In genomic region chr11:898160-898517, GRCh38 we compare ENCODE assay signal across 9 cellular contexts. TPM values are rescaled to one million over a fixed set of nuclear protein-coding genes. Genes with fewer than 3 reads are reported as not detected.
DNase-seq lines count a peak whose midpoint lies in the region; ATAC-seq and TF ChIP-seq lines count a peak whose summit lies in the region.
"Had no signal": no experiment of that assay in that cellular context is flagged by ENCODE, and none has a peak within 500 bp of the region (broad histone marks: within the 10 kb centered on the region; RNA-seq: fewer than 3 reads in every experiment).

No MANE protein-coding gene starts in this region.

- intact Hi-C loops in left colon (cut with DNase I, micrococcal nuclease): no loop called here
- intact Hi-C loops in esophagus squamous epithelium (cut with DNase I): no loop called here

- H3K4me3 ChIP-seq in HL-60 (replicated peaks; ENCODE audit: insufficient read depth, low read length) (no peak overlapping the region), WI38 (ENCODE audit: low read depth, low read length) (no peak overlapping the region), esophagus squamous epithelium (no peak overlapping the region)

- TF ChIP-seq POLR2A in esophagus squamous epithelium (IDR thresholded peaks at IDR 0.05): no peak

- H3K4me1 ChIP-seq in esophagus squamous epithelium: no peaks in the 10 kb centered on the region

- H3K27me3 ChIP-seq in HL-60 (ENCODE audit: insufficient read depth, poor library complexity, severe bottlenecking) (no peaks in the 10 kb centered on the region), esophagus squamous epithelium (no peaks in the 10 kb centered on the region)

- peak; percentile 35 for DNase-seq in Caki2 (ENCODE audit: low read depth)
- peak in 1 of 2 experiments; percentile 18 for DNase-seq in HL-60 (ENCODE audit: low read depth in 1 of 2, low spot score in 1 of 2)
- DNase-seq in left colon: no peak
- DNase-seq in GM03348 (ENCODE audit: low spot score): no peak
- no peak for DNase-seq in esophagus squamous epithelium (lab: John Stamatoyannopoulos, UW)
- DNase-seq: T-cell had no signal

- H3K36me3 ChIP-seq in esophagus squamous epithelium: peaks cover 43 to 64% (median 43%) of the 10 kb centered on the region in 3 donors

- H3K9me3 ChIP-seq in esophagus squamous epithelium: no peaks in the 10 kb centered on the region

- TF ChIP-seq CTCF in HL-60 (IDR thresholded peaks at IDR 0.05; ENCODE audit: insufficient read depth, low read length) (peak; percentile 13), WI38 (IDR thresholded peaks at IDR 0.05; ENCODE audit: low read depth, low read length) (peak; percentile 40), esophagus squamous epithelium (IDR thresholded peaks at IDR 0.05) (peak in 1 of 6 experiments; percentile 22)

- in situ Hi-C loops in Caki2 (cut with HindIII; ENCODE audit: low pct_unique_long_range_greater_than_20kb, low sequenced_read_pairs): no loop called here

- 80% methylated on average over 1 of the region's 10 CpGs; no CpG with 5 or more reads in 1 of the 2 donors for WGBS in esophagus squamous epithelium, 2 donors

- ATAC-seq in left colon: peak; percentile 47
- ATAC-seq in GM18502 (IDR thresholded peaks at IDR 0.05; ENCODE audit: poor library complexity, unreplicated experiment): no peak
- no peak for ATAC-seq in HG03045 (IDR thresholded peaks at IDR 0.05; ENCODE audit: unreplicated experiment)
- ATAC-seq: T-cell had no signal

- H3K27ac ChIP-seq in HL-60 (replicated peaks) (no peak overlapping the region), esophagus squamous epithelium (no peak overlapping the region)

RNA-seq across cellular contexts. Expression of gene CHID1, which starts 12.5 kb away (rescaled TPM):
- total RNA-seq in Caki2 (2014; rRNA removed; shearing (Covaris generic); ENCODE audit: low replicate concordance): 146 and 165 TPM in 2 replicates
- total RNA-seq in left colon (10 to 100 TPM; 52.0 to 54.2 TPM), esophagus squamous epithelium (10 to 100 TPM; 58.2 to 63.4 (median 61.3) TPM)

RNA-seq across cellular contexts. Expression of gene AP2A2, which starts 27.5 kb away (rescaled TPM):
- total RNA-seq in Caki2 (2014; rRNA removed; shearing (Covaris generic); ENCODE audit: low replicate concordance): 49.4 and 52.6 TPM in 2 replicates
- 10 to 100 TPM; 61.6 to 68.8 TPM for total RNA-seq in left colon
- 10 to 100 TPM; 19.8 to 48.6 (median 28.5) TPM for total RNA-seq in esophagus squamous epithelium

RNA-seq across cellular contexts. Expression of gene TSPAN4, which starts 55.5 kb away (rescaled TPM):
- 250 and 324 TPM in 2 replicates for total RNA-seq in Caki2 (2014; rRNA removed; shearing (Covaris generic); ENCODE audit: low replicate concordance)
- 10 to 100 TPM; 11.7 to 20.2 TPM for total RNA-seq in left colon
- total RNA-seq in esophagus squamous epithelium: 10 to 100 TPM in 3 of 4 donors, 1 to 10 TPM in 1; 6.8 to 59.7 (median 19.0) TPM

RNA-seq across cellular contexts. Expression of gene POLR2L, which starts 55.8 kb away (rescaled TPM):
- 90.2 and 103 TPM in 2 replicates for total RNA-seq in Caki2 (2014; rRNA removed; shearing (Covaris generic); ENCODE audit: low replicate concordance)
- 10 to 100 TPM; 79.4 to 83.1 TPM for total RNA-seq in left colon
- total RNA-seq in esophagus squamous epithelium: 10 to 100 TPM; 45.6 to 90.3 (median 64.7) TPM
